Comparison of ENCODE assay signal across 10 cellular contexts in the genomic region with DNA sequence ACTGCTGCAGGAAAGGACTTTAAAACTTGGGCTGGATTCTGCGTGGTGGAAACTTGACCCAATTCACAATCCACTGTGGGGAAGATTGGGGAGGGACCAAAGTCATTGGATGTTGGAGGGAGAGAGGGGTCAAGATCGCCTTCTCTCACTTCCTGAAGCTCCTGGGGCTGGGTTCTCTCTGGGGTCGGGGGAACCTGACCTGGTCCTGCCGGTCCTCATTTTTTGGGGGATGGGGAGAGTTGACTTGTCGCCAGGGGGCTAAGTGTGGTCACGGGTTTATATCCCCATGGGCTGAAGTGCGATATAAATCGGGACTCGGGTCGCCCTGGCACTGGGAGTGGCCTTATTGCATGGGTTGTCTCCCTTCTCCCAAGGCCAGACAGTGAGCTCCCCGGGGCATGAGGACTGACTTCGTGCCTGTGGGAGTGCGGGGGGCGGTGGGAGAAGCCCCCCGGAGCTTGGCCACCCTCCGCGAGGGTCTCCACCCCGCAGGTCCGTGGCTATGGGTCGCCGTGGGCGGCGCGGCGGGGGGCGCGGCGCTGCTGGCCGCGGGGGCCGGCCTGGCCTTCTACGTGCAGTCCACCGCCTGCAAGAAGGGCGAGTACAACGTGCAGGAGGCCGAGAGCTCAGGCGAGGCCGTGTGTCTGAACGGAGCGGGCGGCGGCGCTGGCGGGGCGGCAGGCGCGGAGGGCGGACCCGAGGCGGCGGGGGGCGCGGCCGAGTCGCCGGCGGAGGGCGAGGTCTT. TPM values are rescaled to one million over a fixed set of nuclear protein-coding genes. Genes with fewer than 3 reads are reported as not detected.
DNase-seq lines count a peak whose midpoint lies in the region; ATAC-seq and TF ChIP-seq lines count a peak whose summit lies in the region.
"Had no signal": no experiment of that assay in that cellular context is flagged by ENCODE, and none has a peak within 500 bp of the region (broad histone marks: within the 10 kb centered on the region; RNA-seq: fewer than 3 reads in every experiment).

No MANE protein-coding gene starts in this region.

- ATAC-seq in activated T-cell treated with anti-CD3 and anti-CD28 coated beads, Interleukin-2, amount 50 U/mL, for 4 hours: no peak
- ATAC-seq in activated CD8-positive, alpha-beta T cell treated with anti-CD3 and anti-CD28 coated beads for 36 hours: no peak
- no peak for ATAC-seq in stimulated activated naive CD8-positive, alpha-beta T cell treated with anti-CD3 and anti-CD28 coated beads, Interleukin-15, amount 100 ng/mL, for 72 hours
- no peak for ATAC-seq in GM19397 (IDR thresholded peaks at IDR 0.05; ENCODE audit: unreplicated experiment)
- ATAC-seq: PC-3 had no signal

- no peak for DNase-seq in activated T-cell treated with anti-CD3 and anti-CD28 coated beads, Interleukin-2, amount 50 U/mL, for 4 hours
- no peak for DNase-seq in activated T-cell treated with anti-CD3 and anti-CD28 coated beads, Interleukin-2, amount 50 U/mL, for 1 hour
- DNase-seq in activated CD8-positive, alpha-beta T cell treated with anti-CD3 and anti-CD28 coated beads for 36 hours: no peak
- DNase-seq in iPS-NIHi7 (ENCODE audit: extremely low spot score): peak; percentile 61
- DNase-seq in stimulated activated naive CD8-positive, alpha-beta T cell treated with anti-CD3 and anti-CD28 coated beads, Interleukin-15, amount 100 ng/mL, for 72 hours: no peak
- DNase-seq in NCI-H2081 (lab: John Stamatoyannopoulos, UW): no peak
- no peak for DNase-seq in stimulated activated CD4-positive, alpha-beta T cell treated with anti-CD3 and anti-CD28 coated beads, Interleukin-1b, Interleukin-23, amount 100 ng/mL, for 48 hours
- DNase-seq: AML-193, PC-3 had no signal

- CTCF ChIA-PET in activated CD8-positive, alpha-beta T cell treated with anti-CD3 and anti-CD28 coated beads for 36 hours (lab: Charles Lee): interaction anchor here (0.6 to 1.4 kb wide), 2 partner anchors 9 to 93 kb away, joined by 4 to 7 read pairs; no protein-coding TSS in a partner anchor

- peaks cover 46% of the 10 kb centered on the region for H3K27me3 Mint-ChIP-seq in activated T-cell treated with anti-CD3 and anti-CD28 coated beads, Interleukin-2, amount 50 U/mL, for 4 hours (ENCODE audit: low read depth)
- peaks cover 49% of the 10 kb centered on the region for H3K27me3 Mint-ChIP-seq in activated CD8-positive, alpha-beta T cell treated with anti-CD3 and anti-CD28 coated beads for 36 hours
- peaks cover 62% of the 10 kb centered on the region for H3K27me3 Mint-ChIP-seq in stimulated activated naive CD8-positive, alpha-beta T cell treated with anti-CD3 and anti-CD28 coated beads, Interleukin-15, amount 100 ng/mL, for 72 hours

- H3K4me1 Mint-ChIP-seq in activated T-cell treated with anti-CD3 and anti-CD28 coated beads, Interleukin-2, amount 50 U/mL, for 4 hours (ENCODE audit: low read depth): peaks cover 39% of the 10 kb centered on the region
- peaks cover 32% of the 10 kb centered on the region for H3K4me1 Mint-ChIP-seq in activated CD8-positive, alpha-beta T cell treated with anti-CD3 and anti-CD28 coated beads for 36 hours (ENCODE audit: low read depth)
- peaks cover 57% of the 10 kb centered on the region for H3K4me1 Mint-ChIP-seq in stimulated activated naive CD8-positive, alpha-beta T cell treated with anti-CD3 and anti-CD28 coated beads, Interleukin-15, amount 100 ng/mL, for 72 hours

- no peaks in the 10 kb centered on the region for H3K36me3 Mint-ChIP-seq in activated T-cell treated with anti-CD3 and anti-CD28 coated beads, Interleukin-2, amount 50 U/mL, for 4 hours (ENCODE audit: insufficient read depth)
- no peaks in the 10 kb centered on the region for H3K36me3 Mint-ChIP-seq in activated CD8-positive, alpha-beta T cell treated with anti-CD3 and anti-CD28 coated beads for 36 hours (ENCODE audit: low read depth)

- no peak for TF ChIP-seq CTCF in activated CD8-positive, alpha-beta T cell treated with anti-CD3 and anti-CD28 coated beads for 36 hours (IDR thresholded peaks at IDR 0.05)

- POLR2A ChIA-PET in activated CD8-positive, alpha-beta T cell treated with anti-CD3 and anti-CD28 coated beads for 36 hours (lab: Charles Lee): interaction anchor here (0.7 to 1.4 kb wide), 2 partner anchors 9 to 48 kb away, joined by 3 to 6 read pairs; a partner anchor contains a TSS

- intact Hi-C loops in activated CD8-positive, alpha-beta T cell treated with anti-CD3 and anti-CD28 coated beads for 36 hours (cut with micrococcal nuclease): no loop called here

- no peak overlapping the region for H3K27ac Mint-ChIP-seq in activated CD8-positive, alpha-beta T cell treated with anti-CD3 and anti-CD28 coated beads for 36 hours
- peak overlapping the region in 1 of 2 donors; percentile 14 for H3K27ac Mint-ChIP-seq in stimulated activated naive CD8-positive, alpha-beta T cell treated with anti-CD3 and anti-CD28 coated beads, Interleukin-15, amount 100 ng/mL, for 72 hours

- no peaks in the 10 kb centered on the region for H3K9me3 Mint-ChIP-seq in activated T-cell treated with anti-CD3 and anti-CD28 coated beads, Interleukin-2, amount 50 U/mL, for 4 hours
- H3K9me3 Mint-ChIP-seq in activated CD8-positive, alpha-beta T cell treated with anti-CD3 and anti-CD28 coated beads for 36 hours: no peaks in the 10 kb centered on the region
- no peaks in the 10 kb centered on the region for H3K9me3 Mint-ChIP-seq in stimulated activated naive CD8-positive, alpha-beta T cell treated with anti-CD3 and anti-CD28 coated beads, Interleukin-15, amount 100 ng/mL, for 72 hours

- peak overlapping the region; percentile 77 for H3K4me3 Mint-ChIP-seq in activated T-cell treated with anti-CD3 and anti-CD28 coated beads, Interleukin-2, amount 50 U/mL, for 4 hours
- peak overlapping the region; percentile 68 for H3K4me3 Mint-ChIP-seq in activated CD8-positive, alpha-beta T cell treated with anti-CD3 and anti-CD28 coated beads for 36 hours
- peak overlapping the region; percentile 83 to 87 for H3K4me3 Mint-ChIP-seq in stimulated activated naive CD8-positive, alpha-beta T cell treated with anti-CD3 and anti-CD28 coated beads, Interleukin-15, amount 100 ng/mL, for 72 hours

RNA-seq across cellular contexts. Expression of a gene that starts 6.3 kb away (rescaled TPM):
- 1 to 10 TPM; 3.1 to 4.3 (median 3.1) TPM for total RNA-seq in activated T-cell treated with anti-CD3 and anti-CD28 coated beads, Interleukin-2, amount 50 U/mL, for 4 hours
- 1 to 10 TPM; 5.0 to 5.3 TPM for total RNA-seq in activated CD8-positive, alpha-beta T cell treated with anti-CD3 and anti-CD28 coated beads for 36 hours

RNA-seq across cellular contexts. Expression of a gene that starts 9.3 kb away (rescaled TPM):
- total RNA-seq in activated T-cell treated with anti-CD3 and anti-CD28 coated beads, Interleukin-2, amount 50 U/mL, for 4 hours: under 1 TPM; 0.27 to 0.53 (median 0.38) TPM
- under 1 TPM; 0.36 to 0.54 TPM for total RNA-seq in activated CD8-positive, alpha-beta T cell treated with anti-CD3 and anti-CD28 coated beads for 36 hours
- total RNA-seq: PC-3 had no signal

RNA-seq across cellular contexts. Expression of a gene that starts 13.6 kb away (rescaled TPM):
- total RNA-seq in activated T-cell treated with anti-CD3 and anti-CD28 coated beads, Interleukin-2, amount 50 U/mL, for 4 hours: 10 to 100 TPM in 1 of 3 donors, 1 to 10 TPM in 2; 6.9 to 10.1 (median 9.3) TPM
- 1 to 10 TPM; 3.2 to 3.7 TPM for total RNA-seq in activated CD8-positive, alpha-beta T cell treated with anti-CD3 and anti-CD28 coated beads for 36 hours

RNA-seq across cellular contexts. Expression of a gene that starts 19.8 kb away (rescaled TPM):
- 10 to 100 TPM; 32.5 to 43.0 (median 38.3) TPM for total RNA-seq in activated T-cell treated with anti-CD3 and anti-CD28 coated beads, Interleukin-2, amount 50 U/mL, for 4 hours
- 10 to 100 TPM in 1 of 2 experiments, 1 to 10 TPM in 1; 8.1 to 14.3 TPM for total RNA-seq in activated CD8-positive, alpha-beta T cell treated with anti-CD3 and anti-CD28 coated beads for 36 hours

RNA-seq across cellular contexts. Expression of a gene that starts 25.1 kb away (rescaled TPM):
- total RNA-seq in activated T-cell treated with anti-CD3 and anti-CD28 coated beads, Interleukin-2, amount 50 U/mL, for 4 hours: 10 to 100 TPM; 25.6 to 48.5 (median 39.5) TPM
- 10 to 100 TPM; 35.5 to 37.2 TPM for total RNA-seq in activated CD8-positive, alpha-beta T cell treated with anti-CD3 and anti-CD28 coated beads for 36 hours
